Comparison of ENCODE assay signal across 1 cellular context in genomic region chr20:49757597-49757996, GRCh38.
TF ChIP-seq lines count a peak whose summit lies in the region.

No MANE protein-coding gene starts in this region.

TF ChIP-seq in WTC11, 78 proteins besides CTCF, POLR2A, EP300 and RAD21 (continued from another document):
- TF ChIP-seq E2F5 (CRISPR knock-in tag; IDR thresholded peaks at IDR 0.05) (no peak), OVOL2 (CRISPR knock-in tag; IDR thresholded peaks at IDR 0.05; ENCODE audit: borderline replicate concordance) (no peak), SMAD4 (CRISPR knock-in tag; IDR thresholded peaks at IDR 0.05) (no peak), SP1 (CRISPR knock-in tag; conservative IDR thresholded peaks at IDR 0.05) (no peak), ZSCAN18 (CRISPR knock-in tag; IDR thresholded peaks at IDR 0.05) (no peak)
